1 cellular context compared by ENCODE assay signal in the genomic region with DNA sequence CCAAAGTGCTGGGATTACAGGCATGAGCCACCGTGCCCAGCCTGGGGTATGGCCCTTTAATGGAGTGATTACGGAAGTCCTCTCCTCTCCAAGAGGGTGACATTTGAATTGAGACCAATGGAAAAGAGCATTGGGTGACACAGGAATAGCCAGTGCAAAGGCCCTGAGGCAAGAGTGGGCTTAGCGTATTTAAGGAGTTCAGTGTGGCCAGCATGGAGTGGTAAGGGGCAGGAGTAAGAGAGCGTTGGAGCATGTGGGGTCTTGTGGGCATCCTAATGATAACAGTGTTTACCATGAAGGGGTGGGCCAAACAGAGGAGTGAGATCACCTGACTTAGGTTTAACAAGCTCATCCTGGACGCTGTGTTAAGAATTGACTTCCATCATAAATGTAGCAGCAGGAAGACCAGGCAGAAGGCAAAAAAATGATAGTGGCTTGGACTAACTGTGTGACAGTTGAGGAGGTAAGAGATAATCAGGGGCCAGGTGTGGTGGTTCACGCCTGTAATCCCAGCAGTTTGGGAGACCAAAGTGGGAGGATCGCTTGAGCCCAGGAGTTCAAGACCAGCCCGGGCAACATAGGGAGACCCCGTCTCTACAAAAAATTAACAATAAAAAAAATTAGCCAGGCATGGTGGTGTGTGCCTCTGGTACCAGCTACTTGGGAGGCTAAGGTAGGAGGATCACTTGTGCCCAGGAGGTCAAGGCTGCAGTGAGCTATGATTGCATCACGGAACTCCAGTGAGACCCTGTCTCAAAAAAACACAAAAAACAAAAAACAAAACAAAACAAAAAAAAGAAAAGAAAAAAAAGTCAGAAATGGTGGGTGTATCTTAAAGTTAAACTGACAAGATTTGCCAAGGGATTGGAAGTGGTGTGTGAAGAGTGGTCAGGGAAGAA.
TF ChIP-seq lines count a peak whose summit lies in the region.

No MANE protein-coding gene starts in this region.

TF ChIP-seq in HepG2, 621 proteins besides CTCF, POLR2A, EP300 and RAD21:
- TF ChIP-seq NFE2L1 (CRISPR knock-in tag; IDR thresholded peaks at IDR 0.05; ENCODE audit: borderline replicate concordance), result no peak
- TF ChIP-seq, protein P1, sequence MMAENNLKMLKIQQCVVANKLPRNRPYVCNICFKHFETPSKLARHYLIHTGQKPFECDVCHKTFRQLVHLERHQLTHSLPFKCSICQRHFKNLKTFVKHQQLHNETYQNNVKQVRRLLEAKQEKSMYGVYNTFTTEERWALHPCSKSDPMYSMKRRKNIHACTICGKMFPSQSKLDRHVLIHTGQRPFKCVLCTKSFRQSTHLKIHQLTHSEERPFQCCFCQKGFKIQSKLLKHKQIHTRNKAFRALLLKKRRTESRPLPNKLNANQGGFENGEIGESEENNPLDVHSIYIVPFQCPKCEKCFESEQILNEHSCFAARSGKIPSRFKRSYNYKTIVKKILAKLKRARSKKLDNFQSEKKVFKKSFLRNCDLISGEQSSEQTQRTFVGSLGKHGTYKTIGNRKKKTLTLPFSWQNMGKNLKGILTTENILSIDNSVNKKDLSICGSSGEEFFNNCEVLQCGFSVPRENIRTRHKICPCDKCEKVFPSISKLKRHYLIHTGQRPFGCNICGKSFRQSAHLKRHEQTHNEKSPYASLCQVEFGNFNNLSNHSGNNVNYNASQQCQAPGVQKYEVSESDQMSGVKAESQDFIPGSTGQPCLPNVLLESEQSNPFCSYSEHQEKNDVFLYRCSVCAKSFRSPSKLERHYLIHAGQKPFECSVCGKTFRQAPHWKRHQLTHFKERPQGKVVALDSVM (CRISPR knock-in tag; IDR thresholded peaks at IDR 0.05), result peak; percentile 41; the same call in 1 of the 2 replicates
- TF ChIP-seq ZMYM3 (CRISPR knock-in tag; IDR thresholded peaks at IDR 0.05), result peak; percentile 49; the same call in 1 of the 2 replicates
